ENCODE assay signal across 18 cellular contexts in genomic region chr18:24986611-24987270, GRCh38.
A peak's percentile ranks its signal among the peaks of the same experiment; 100 is the strongest.
DNase-seq lines count a peak whose midpoint lies in the region; ATAC-seq and TF ChIP-seq lines count a peak whose summit lies in the region.
"Had no signal": no experiment of that assay in that cellular context is flagged by ENCODE, and none has a peak within 500 bp of the region (broad histone marks: within the 10 kb centered on the region; RNA-seq: fewer than 3 reads in every experiment).

No MANE protein-coding gene starts in this region.

- no peak overlapping the region for H3K4me3 ChIP-seq in mesodermal cell (ENCODE audit: extremely low read depth, insufficient read depth, low read length, poor library complexity, severe bottlenecking)
- no peak overlapping the region for H3K4me3 ChIP-seq in smooth muscle cell
- no peak overlapping the region for H3K4me3 ChIP-seq in PC-9
- H3K4me3 ChIP-seq: thyroid gland had no signal

- peak overlapping the region; percentile 78 for H3K27ac ChIP-seq in mesodermal cell (ENCODE audit: low read depth, low read length, severe bottlenecking)
- H3K27ac ChIP-seq in smooth muscle cell (ENCODE audit: low read depth) = peak overlapping the region; percentile 58
- H3K27ac ChIP-seq in PC-9 = no peak overlapping the region
- H3K27ac ChIP-seq: thyroid gland had no signal

- no peak overlapping the region for H3K9ac ChIP-seq in smooth muscle cell (ENCODE audit: low read depth)

- ATAC-seq in SK-N-SH treated with all-trans-retinoic acid at 6 μM for 48 hours (peak; percentile 40), HG02870 (IDR thresholded peaks at IDR 0.05; ENCODE audit: unreplicated experiment) (no peak), HG02798 (IDR thresholded peaks at IDR 0.05; ENCODE audit: poor library complexity, unreplicated experiment) (no peak)

- peaks cover 10% of the 10 kb centered on the region for H3F3A ChIP-seq in smooth muscle cell (ENCODE audit: low read depth)
- no peaks in the 10 kb centered on the region for H3F3A ChIP-seq in PC-9 (ENCODE audit: insufficient read depth, low read depth)

- no peaks in the 10 kb centered on the region for H4K20me1 ChIP-seq in smooth muscle cell (ENCODE audit: low read depth)
- no peaks in the 10 kb centered on the region for H4K20me1 ChIP-seq in PC-9 (ENCODE audit: insufficient read depth)

- H3K27me3 Mint-ChIP-seq in endothelial cell (ENCODE audit: unreplicated experiment) = peaks cover 5% of the 10 kb centered on the region

- H2AFZ ChIP-seq in smooth muscle cell (ENCODE audit: low read depth) (peak overlapping the region; percentile 65), PC-9 (no peak overlapping the region)

- no peak for DNase-seq in endothelial cell (ENCODE audit: low spot score)
- DNase-seq in smooth muscle cell (lab: John Stamatoyannopoulos, UW; ENCODE audit: unreplicated experiment) = no peak
- DNase-seq in MV-4-11 (lab: John Stamatoyannopoulos, UW) = no peak
- no peak for DNase-seq in PC-9
- DNase-seq: activated B cell treated with CpG ODN at 0.5 μM for 24 hours; activated effector memory CD4-positive, alpha-beta T cell treated with Interleukin-2 at 50 U/mL for 16 hours; cortex of kidney; GF-D8; NCI-H1694; SHP77; T-helper 2 cell; thyroid gland had no signal

- H3K9me2 ChIP-seq in PC-9 (ENCODE audit: insufficient read depth) = no peaks in the 10 kb centered on the region

- CTCF ChIA-PET in PC-9 (lab: Charles Lee) = no interaction called here

- peak overlapping the region; percentile 85 for H3K27ac Mint-ChIP-seq in endothelial cell (ENCODE audit: unreplicated experiment)
- H3K27ac Mint-ChIP-seq: activated B cell treated with CpG ODN at 0.5 μM for 24 hours, B cell had no signal

- H3K4me2 ChIP-seq in smooth muscle cell (peak overlapping the region; percentile 75), PC-9 (no peak overlapping the region)

- intact Hi-C loops in PC-9 (cut with micrococcal nuclease; ENCODE audit: unreplicated experiment) = no loop called here

- H3K79me2 ChIP-seq in smooth muscle cell (ENCODE audit: low read depth) = no peaks in the 10 kb centered on the region
- H3K79me2 ChIP-seq in PC-9 (ENCODE audit: low read depth) = no peaks in the 10 kb centered on the region

- no peaks in the 10 kb centered on the region for H3K36me3 ChIP-seq in mesodermal cell (ENCODE audit: control insufficient read depth, insufficient read depth, low read length)
- no peaks in the 10 kb centered on the region for H3K36me3 ChIP-seq in smooth muscle cell (ENCODE audit: low read depth)
- H3K36me3 ChIP-seq in PC-9 (ENCODE audit: low read depth) = no peaks in the 10 kb centered on the region
- H3K36me3 ChIP-seq: thyroid gland had no signal

- BruUV-seq in PC-9 (replicated peaks; lab: Mats Ljungman, UMichigan) = no TSS peak

- TF ChIP-seq CTCF in endothelial cell (IDR thresholded peaks at IDR 0.05; ENCODE audit: unreplicated experiment) = no peak
- TF ChIP-seq CTCF in smooth muscle cell (IDR thresholded peaks at IDR 0.05; ENCODE audit: borderline replicate concordance, insufficient read depth, poor library complexity, severe bottlenecking) = no peak
- no peak for TF ChIP-seq CTCF in PC-9 (conservative IDR thresholded peaks at IDR 0.05)

- POLR2A ChIA-PET in PC-9 (lab: Charles Lee; ENCODE audit: unreplicated experiment) = interaction anchor here (0.6 kb wide), 1 partner anchor 1947 kb away, joined by 4 read pairs; no protein-coding TSS in a partner anchor

- H3K27me3 ChIP-seq in smooth muscle cell (ENCODE audit: low read depth) (no peaks in the 10 kb centered on the region), PC-9 (ENCODE audit: insufficient read depth, low read depth) (peaks cover 3% of the 10 kb centered on the region; the same call in 1 of the 2 replicates)
- H3K27me3 ChIP-seq: thyroid gland had no signal

- no peaks in the 10 kb centered on the region for H3K9me3 ChIP-seq in mesodermal cell (ENCODE audit: control insufficient read depth, low read length)
- H3K9me3 ChIP-seq in smooth muscle cell (replicated peaks; ENCODE audit: low read depth) = no peaks in the 10 kb centered on the region
- H3K9me3 ChIP-seq in PC-9 (ENCODE audit: insufficient read depth, low read depth) = no peaks in the 10 kb centered on the region
- H3K9me3 ChIP-seq: thyroid gland had no signal

- no peaks in the 10 kb centered on the region for H3K36me3 Mint-ChIP-seq in endothelial cell (ENCODE audit: low read depth, unreplicated experiment)

- H3K9me3 Mint-ChIP-seq in endothelial cell (ENCODE audit: unreplicated experiment) = no peaks in the 10 kb centered on the region
- H3K9me3 Mint-ChIP-seq: activated B cell treated with CpG ODN at 0.5 μM for 24 hours, H9 had no signal

- H3K4me1 ChIP-seq in mesodermal cell (ENCODE audit: control insufficient read depth, insufficient read depth, low read length, poor library complexity, severe bottlenecking) (peaks cover 40% of the 10 kb centered on the region), smooth muscle cell (ENCODE audit: low read depth) (peaks cover 43% of the 10 kb centered on the region), PC-9 (replicated peaks; ENCODE audit: insufficient read depth) (no peaks in the 10 kb centered on the region)
- H3K4me1 ChIP-seq: thyroid gland had no signal

- H3K4me1 Mint-ChIP-seq in endothelial cell (ENCODE audit: unreplicated experiment) = peaks cover 58% of the 10 kb centered on the region

- WGBS in mesodermal cell (ENCODE audit: insufficient coverage in 2 of 2), 2 experiments = 58 to 89% methylated on average over 3 to 6 of the region's 6 CpGs
- WGBS in smooth muscle cell (ENCODE audit: low lambda C conversion rate) = 61% methylated on average over 6 of the region's 6 CpGs

- H3K4me3 Mint-ChIP-seq in endothelial cell (ENCODE audit: unreplicated experiment) = no peak overlapping the region
- H3K4me3 Mint-ChIP-seq: activated B cell treated with CpG ODN at 0.5 μM for 24 hours, B cell, H9 had no signal

TF ChIP-seq in SK-N-SH treated with all-trans-retinoic acid at 6 μM for 48 hours, 23 proteins besides CTCF, POLR2A, EP300 and RAD21:
- TF ChIP-seq OSR1 (CRISPR knock-in tag; IDR thresholded peaks at IDR 0.05) (no peak), ISL1 (CRISPR knock-in tag; IDR thresholded peaks at IDR 0.05) (no peak), TSHZ2 (CRISPR knock-in tag; IDR thresholded peaks at IDR 0.05) (no peak), ZC3H10 (CRISPR knock-in tag; IDR thresholded peaks at IDR 0.05) (no peak), ZFP30 (CRISPR knock-in tag; IDR thresholded peaks at IDR 0.05) (no peak), TCF4 (CRISPR knock-in tag; IDR thresholded peaks at IDR 0.05; ENCODE audit: borderline replicate concordance) (no peak), RARB (CRISPR knock-in tag; IDR thresholded peaks at IDR 0.05) (no peak), ARNTL (CRISPR knock-in tag; IDR thresholded peaks at IDR 0.05; ENCODE audit: borderline replicate concordance, low read depth) (no peak), ZFP3 (CRISPR knock-in tag; IDR thresholded peaks at IDR 0.05) (no peak), CREB5 (CRISPR knock-in tag; IDR thresholded peaks at IDR 0.05; ENCODE audit: low read depth) (no peak), GLIS3 (CRISPR knock-in tag; IDR thresholded peaks at IDR 0.05) (no peak), ESRRG (CRISPR knock-in tag; IDR thresholded peaks at IDR 0.05) (no peak)
TF ChIP-seq in SK-N-SH treated with all-trans-retinoic acid at 6 μM for 48 hours: peak in this region for 0.
